ENCODE assay signal across 30 cellular contexts in the genomic region with DNA sequence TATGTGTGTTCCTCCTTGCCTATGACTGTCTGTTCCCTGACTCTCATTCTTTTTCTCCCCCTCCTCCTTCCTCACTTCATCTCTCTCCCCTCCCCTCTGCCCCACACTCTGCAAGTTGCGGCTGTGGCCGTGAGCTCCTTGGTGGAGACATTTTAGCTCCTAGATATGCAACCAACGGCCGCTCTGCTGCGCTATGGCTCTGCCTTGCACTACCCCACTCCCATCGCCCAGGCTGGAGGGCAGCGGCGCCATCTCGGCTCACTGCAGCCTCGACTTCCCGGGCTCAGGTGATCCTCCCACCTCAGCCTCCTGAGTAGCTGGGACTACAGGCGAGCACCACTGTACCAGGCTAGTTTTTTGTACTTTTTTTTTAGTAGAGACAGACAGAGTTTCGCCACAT. TPM values are rescaled to one million over a fixed set of nuclear protein-coding genes. Genes with fewer than 3 reads are reported as not detected.
"Had no signal": no experiment of that assay in that cellular context is flagged by ENCODE, and none has a peak within 500 bp of the region (broad histone marks: within the 10 kb centered on the region; RNA-seq: fewer than 3 reads in every experiment).

No MANE protein-coding gene starts in this region.

- DNase-seq: Kasumi-1, KG1, MG63, NCI-H1048, NCI-H1092 treated with DMSO at 0.1 percent for 48 hours, NCI-H1105 treated with DMSO at 0.1 percent for 48 hours, NCI-H1417, NCI-H1436, NCI-H146, NCI-H1694, NCI-H187, NCI-H1930, NCI-H2081, NCI-H2171 treated with DMSO at 0.1 percent for 48 hours, NCI-H2227 treated with DMSO at 0.1 percent for 48 hours, NCI-H345, NCI-H446, NCI-H510A treated with DMSO at 0.1 percent for 48 hours, NCI-H524 treated with DMSO at 0.1 percent for 48 hours, NCI-H526 treated with DMSO at 0.1 percent for 48 hours, NCI-H774, PC-9, Right ventricle myocardium superior, RPMI8226, SHP77 treated with DMSO at 0.1 percent for 48 hours, SK-N-SH had no signal

- H3K36me3 ChIP-seq: MG63, SJSA1 had no signal

- H3K9me3 ChIP-seq: MG63, SJSA1, SK-N-SH had no signal

- H3K27me3 ChIP-seq: SJSA1 had no signal

- H3K9ac ChIP-seq: SK-N-SH had no signal

- H3K27ac ChIP-seq: PC-9, SJSA1 had no signal

- H3K4me1 ChIP-seq: SJSA1 had no signal

- H3K4me3 ChIP-seq: MG63, PC-9, SJSA1 had no signal

RNA-seq across cellular contexts. Expression of a gene that starts 5.5 kb away (rescaled TPM):
- total RNA-seq: NCI-H460, OCI-LY7, PC-9, Right ventricle myocardium superior, SJSA1 had no signal
- polyA plus RNA-seq: SK-N-SH had no signal

RNA-seq across cellular contexts. Expression of a gene that starts 37.0 kb away (rescaled TPM):
- total RNA-seq: M059J, NCI-H460, OCI-LY7, PC-9, SJSA1 had no signal
- polyA plus RNA-seq: SK-N-SH had no signal
